In genomic region chr20:13771853-13772453, GRCh38 we compare ENCODE assay signal across 8 cellular contexts. TPM values are rescaled to one million over a fixed set of nuclear protein-coding genes. Genes with fewer than 3 reads are reported as not detected.
DNase-seq lines count a peak whose midpoint lies in the region; ATAC-seq and TF ChIP-seq lines count a peak whose summit lies in the region.

No MANE protein-coding gene starts in this region.

- H3K27ac ChIP-seq in Peyer's patch: no peak overlapping the region
- no peak overlapping the region for H3K27ac ChIP-seq in thoracic aorta

- no peaks in the 10 kb centered on the region for H3K9me3 ChIP-seq in Peyer's patch
- H3K9me3 ChIP-seq in thoracic aorta: no peaks in the 10 kb centered on the region

- H3K4me3 ChIP-seq in Peyer's patch (no peak overlapping the region), fibroblast of pulmonary artery (replicated peaks; ENCODE audit: low read depth, low read length) (no peak overlapping the region), thoracic aorta (no peak overlapping the region)

- H3K4me1 ChIP-seq in Peyer's patch (no peaks in the 10 kb centered on the region), thoracic aorta (ENCODE audit: control insufficient read depth in 1 of 2, low read depth in 2 of 2) (peaks cover 0 to 3% of the 10 kb centered on the region in 2 donors)

- DNase-seq in COLO829 (ENCODE audit: low spot score) (peak; percentile 40), Peyer's patch (no peak), fibroblast of pulmonary artery (ENCODE audit: low read depth) (peak; percentile 48), thoracic aorta (ENCODE audit: low spot score) (no peak)

- H3K27me3 ChIP-seq in Peyer's patch (no peaks in the 10 kb centered on the region), thoracic aorta (replicated peaks; ENCODE audit: insufficient read depth) (no peaks in the 10 kb centered on the region)

- TF ChIP-seq POLR2A in Peyer's patch (IDR thresholded peaks at IDR 0.05): no peak

- peaks cover 0 to 82% (median 0%) of the 10 kb centered on the region in 3 donors for H3K36me3 ChIP-seq in Peyer's patch
- peaks cover 34% of the 10 kb centered on the region for H3K36me3 ChIP-seq in thoracic aorta

- ATAC-seq in HG03175 (IDR thresholded peaks at IDR 0.05; ENCODE audit: unreplicated experiment) (peak; percentile 55), thoracic aorta (ENCODE audit: insufficient number of reproducible peaks, low FRiP score, low read depth) (peak; percentile 59), HG03039 (IDR thresholded peaks at IDR 0.05; ENCODE audit: unreplicated experiment) (no peak), GM19467 (IDR thresholded peaks at IDR 0.05; ENCODE audit: unreplicated experiment) (no peak), HG02884 (IDR thresholded peaks at IDR 0.05; ENCODE audit: unreplicated experiment) (no peak)

- TF ChIP-seq CTCF in Peyer's patch (IDR thresholded peaks at IDR 0.05) (peak in 4 of 6 experiments; percentile 39 to 75 (median 42)), fibroblast of pulmonary artery (IDR thresholded peaks at IDR 0.05; ENCODE audit: low read length, missing control alignments) (peak; percentile 34), thoracic aorta (IDR thresholded peaks at IDR 0.05) (peak; percentile 46)

RNA-seq across cellular contexts. Expression of gene ESF1, which starts 12.8 kb away (rescaled TPM):
- total RNA-seq in Peyer's patch: 10 to 100 TPM in 2 of 4 donors, 1 to 10 TPM in 2; 7.9 to 26.4 (median 9.6) TPM
- 10 to 100 TPM in 1 of 2 donors, 1 to 10 TPM in 1; 9.2 to 22.8 TPM for total RNA-seq in thoracic aorta

RNA-seq across cellular contexts. Expression of gene NDUFAF5, which starts 12.9 kb away (rescaled TPM):
- 10 to 100 TPM; 15.4 to 25.4 (median 23.0) TPM for total RNA-seq in Peyer's patch
- 1 to 10 TPM; 5.3 to 8.1 TPM for total RNA-seq in thoracic aorta

Comparison
In these comparisons a context has a peak if more than half of its experiments do, and no peak if none do; other contexts are left out.
1. DNase-seq: peak in COLO829 (single experiment) and fibroblast of pulmonary artery (single experiment); none in Peyer's patch (0 of 3) and thoracic aorta (single experiment).
2. ATAC-seq: peak in HG03175 (single experiment) and thoracic aorta (single experiment); none in HG03039 (single experiment), GM19467 (single experiment) and HG02884 (single experiment).
3. Peak in every context shown above with its lines, with median percentiles within 50 percentile points of each other: CTCF ChIP-seq.